Comparison of ENCODE assay signal across 1 cellular context in the genomic region with DNA sequence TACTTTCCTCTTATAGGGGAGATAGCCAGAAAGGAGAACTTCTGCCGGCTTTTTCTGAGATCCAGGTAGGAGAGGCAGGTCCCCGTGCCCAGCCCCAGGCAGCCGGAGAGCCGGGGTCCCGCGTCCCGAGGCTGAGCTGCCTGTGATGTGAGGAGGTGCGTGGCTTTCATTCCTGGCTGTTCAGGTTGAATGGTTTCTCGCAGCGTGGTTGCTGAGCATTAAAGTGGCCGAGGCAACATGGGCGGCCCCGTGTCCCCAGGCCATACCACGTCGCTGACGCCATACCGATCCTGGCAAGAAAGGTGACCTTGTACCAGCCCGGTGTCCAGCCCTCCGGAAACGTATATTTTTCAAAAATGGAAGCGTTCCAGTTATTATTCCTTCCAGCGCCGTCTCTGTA.
TF ChIP-seq lines count a peak whose summit lies in the region.

No MANE protein-coding gene starts in this region.

TF ChIP-seq in neural cell, 6 proteins besides CTCF, POLR2A, EP300 and RAD21 (continued from another document):
- TF ChIP-seq REST (IDR thresholded peaks at IDR 0.05; ENCODE audit: borderline replicate concordance) = no peak
TF ChIP-seq in neural cell: peak in this region for 0.
